In the genomic region with DNA sequence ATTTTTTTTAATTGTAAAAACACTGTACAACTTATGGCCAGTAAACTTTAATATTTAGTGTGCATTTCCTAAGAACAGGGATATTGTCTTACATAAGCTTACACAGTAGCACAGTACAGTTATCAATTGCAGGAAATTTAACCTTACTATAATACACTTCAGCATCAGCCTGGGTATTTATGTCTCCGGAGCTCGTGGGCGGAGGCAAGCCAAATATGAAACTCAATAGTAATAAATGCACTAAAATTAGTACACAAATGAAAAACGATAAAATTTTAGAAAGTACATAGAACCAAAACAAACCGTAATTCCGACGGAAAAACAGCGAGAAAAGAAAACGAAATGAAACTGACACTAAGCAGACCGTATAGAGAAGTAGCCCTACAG, we compare ENCODE assay signal across 8 cellular contexts.
DNase-seq lines count a peak whose midpoint lies in the region; ATAC-seq and TF ChIP-seq lines count a peak whose summit lies in the region.

No MANE protein-coding gene starts in this region.

- DNase-seq in heart right ventricle (no peak), left ventricle myocardium superior (no peak), RWPE2 (ENCODE audit: low spot score) (no peak), fibroblast of lung (ENCODE audit: low read depth in 2 of 2) (peak in 1 of 2 donors; percentile 38), tibial artery (no peak), NCI-H2196 treated with DMSO at 0.1 percent for 48 hours (lab: John Stamatoyannopoulos, UW; ENCODE audit: unreplicated experiment) (no peak), amygdala (lab: John Stamatoyannopoulos, UW) (no peak)

- H3K36me3 ChIP-seq in heart right ventricle (no peaks in the 10 kb centered on the region), RWPE2 (ENCODE audit: low read depth) (no peaks in the 10 kb centered on the region), fibroblast of lung (ENCODE audit: control insufficient read depth, insufficient read depth, low read length) (no peaks in the 10 kb centered on the region), tibial artery (no peaks in the 10 kb centered on the region)

- TF ChIP-seq CTCF in heart right ventricle (IDR thresholded peaks at IDR 0.05) = peak in 1 of 9 donors; percentile 5
- no peak for TF ChIP-seq CTCF in RWPE2 (IDR thresholded peaks at IDR 0.05; ENCODE audit: poor library complexity, severe bottlenecking)
- TF ChIP-seq CTCF in fibroblast of lung (conservative IDR thresholded peaks at IDR 0.05 in 1 of 2, IDR thresholded peaks at IDR 0.05 in 1 of 2; ENCODE audit: low read depth in 1 of 2, low read length in 2 of 2) = no peak
- no peak for TF ChIP-seq CTCF in tibial artery (IDR thresholded peaks at IDR 0.05)

- ATAC-seq in heart right ventricle (no peak), left ventricle myocardium superior (no peak), RWPE2 (ENCODE audit: low read depth) (no peak), GM21367 (IDR thresholded peaks at IDR 0.05; ENCODE audit: unreplicated experiment) (no peak)

- no peak overlapping the region for H3K9ac ChIP-seq in fibroblast of lung (ENCODE audit: insufficient read depth, low read length)

- H2AFZ ChIP-seq in fibroblast of lung (ENCODE audit: low read length) = peak overlapping the region; percentile 75

- peak overlapping the region; percentile 71 for H3K4me2 ChIP-seq in fibroblast of lung (ENCODE audit: extremely low read depth, insufficient read depth, low read length)

- H4K20me1 ChIP-seq in fibroblast of lung (ENCODE audit: control insufficient read depth, extremely low read depth, insufficient read depth, low read length) = no peaks in the 10 kb centered on the region

- 12 to 17% methylated on average over 10 of the region's 10 CpGs for WGBS in heart right ventricle, 2 donors

- H3K27ac ChIP-seq in heart right ventricle (peak overlapping the region; percentile 78 to 99 (median 94)), RWPE2 (ENCODE audit: poor library complexity, severe bottlenecking) (peak overlapping the region; percentile 98), fibroblast of lung (ENCODE audit: insufficient read depth, low read length) (peak overlapping the region; percentile 93), tibial artery (peak overlapping the region in 1 of 2 donors; percentile 92)

- H3K79me2 ChIP-seq in fibroblast of lung (ENCODE audit: control insufficient read depth, insufficient read depth, low read length) = peaks cover 12% of the 10 kb centered on the region

- H3K4me3 ChIP-seq in heart right ventricle (peak overlapping the region in 9 of 10 donors; percentile 2 to 74 (median 60)), RWPE2 (ENCODE audit: severe bottlenecking) (no peak overlapping the region), fibroblast of lung (replicated peaks in 1 of 4; ENCODE audit: control extremely low read depth in 1 of 4, insufficient read depth in 1 of 4, low read depth in 3 of 4, low read length in 4 of 4) (peak overlapping the region in 3 of 4 experiments; percentile 7 to 70 (median 33)), tibial artery (peak overlapping the region; percentile 56 to 60)

- H3K27me3 ChIP-seq in heart right ventricle (peaks cover 6 to 100% (median 89%) of the 10 kb centered on the region in 7 donors), RWPE2 (ENCODE audit: insufficient read depth, poor library complexity, severe bottlenecking) (no peaks in the 10 kb centered on the region), fibroblast of lung (ENCODE audit: control insufficient read depth, insufficient read depth, low read length) (no peaks in the 10 kb centered on the region), tibial artery (peaks cover 0 to 3% of the 10 kb centered on the region in 2 donors)

- intact Hi-C loops in heart right ventricle (cut with DNase I) (loop anchor here in 5 of 10 donors (5.0 to 10.0 kb wide), 4 partner anchors 37 to 93 kb away; a partner anchor contains a TSS), left ventricle myocardium superior (cut with micrococcal nuclease) (no loop called here), tibial artery (cut with DNase I; ENCODE audit: low total_unique reads) (no loop called here)

- H3K9me3 ChIP-seq in heart right ventricle = peaks cover 0 to 19% (median 3%) of the 10 kb centered on the region in 11 donors
- H3K9me3 ChIP-seq in RWPE2 (ENCODE audit: severe bottlenecking) = peaks cover 29% of the 10 kb centered on the region
- H3K9me3 ChIP-seq in fibroblast of lung (ENCODE audit: control insufficient read depth, insufficient read depth, low read depth, low read length) = no peaks in the 10 kb centered on the region
- peaks cover 0 to 17% (median 12%) of the 10 kb centered on the region in 3 donors for H3K9me3 ChIP-seq in tibial artery

- H3K4me1 ChIP-seq in heart right ventricle = peaks cover 0 to 64% (median 39%) of the 10 kb centered on the region in 9 donors
- H3K4me1 ChIP-seq in RWPE2 (ENCODE audit: insufficient read depth, poor library complexity, severe bottlenecking) = peaks cover 29% of the 10 kb centered on the region
- H3K4me1 ChIP-seq in fibroblast of lung (ENCODE audit: control insufficient read depth, extremely low read depth, insufficient read depth, low read length) = peaks cover 13% of the 10 kb centered on the region
- H3K4me1 ChIP-seq in tibial artery = peaks cover 0 to 40% (median 14%) of the 10 kb centered on the region in 4 donors
